ENCODE assay signal across 1 cellular context in the genomic region with DNA sequence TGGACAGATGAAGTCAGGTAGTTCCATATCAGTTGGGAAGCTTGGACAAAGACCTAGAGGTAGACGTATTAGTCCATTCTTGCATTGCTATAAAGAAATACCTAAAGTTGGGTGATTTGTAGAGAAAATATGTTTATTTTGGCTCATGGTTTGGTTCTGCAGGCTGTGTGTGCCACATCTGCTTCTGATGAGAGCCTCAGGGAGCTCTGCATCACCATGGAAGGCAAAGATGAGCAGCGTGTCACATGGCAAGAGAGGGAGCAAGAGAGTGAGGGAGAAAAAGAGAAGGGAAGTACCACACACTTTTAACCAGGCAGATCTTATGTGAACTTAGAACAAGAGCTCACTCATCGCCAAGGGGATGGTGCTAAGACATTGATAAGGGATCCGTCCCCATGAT.
TF ChIP-seq lines count a peak whose summit lies in the region.

No MANE protein-coding gene starts in this region.

TF ChIP-seq in SK-N-SH treated with all-trans-retinoic acid at 6 μM for 48 hours, 23 proteins besides CTCF, POLR2A, EP300 and RAD21 (continued from another document):
- TF ChIP-seq, protein P1, sequence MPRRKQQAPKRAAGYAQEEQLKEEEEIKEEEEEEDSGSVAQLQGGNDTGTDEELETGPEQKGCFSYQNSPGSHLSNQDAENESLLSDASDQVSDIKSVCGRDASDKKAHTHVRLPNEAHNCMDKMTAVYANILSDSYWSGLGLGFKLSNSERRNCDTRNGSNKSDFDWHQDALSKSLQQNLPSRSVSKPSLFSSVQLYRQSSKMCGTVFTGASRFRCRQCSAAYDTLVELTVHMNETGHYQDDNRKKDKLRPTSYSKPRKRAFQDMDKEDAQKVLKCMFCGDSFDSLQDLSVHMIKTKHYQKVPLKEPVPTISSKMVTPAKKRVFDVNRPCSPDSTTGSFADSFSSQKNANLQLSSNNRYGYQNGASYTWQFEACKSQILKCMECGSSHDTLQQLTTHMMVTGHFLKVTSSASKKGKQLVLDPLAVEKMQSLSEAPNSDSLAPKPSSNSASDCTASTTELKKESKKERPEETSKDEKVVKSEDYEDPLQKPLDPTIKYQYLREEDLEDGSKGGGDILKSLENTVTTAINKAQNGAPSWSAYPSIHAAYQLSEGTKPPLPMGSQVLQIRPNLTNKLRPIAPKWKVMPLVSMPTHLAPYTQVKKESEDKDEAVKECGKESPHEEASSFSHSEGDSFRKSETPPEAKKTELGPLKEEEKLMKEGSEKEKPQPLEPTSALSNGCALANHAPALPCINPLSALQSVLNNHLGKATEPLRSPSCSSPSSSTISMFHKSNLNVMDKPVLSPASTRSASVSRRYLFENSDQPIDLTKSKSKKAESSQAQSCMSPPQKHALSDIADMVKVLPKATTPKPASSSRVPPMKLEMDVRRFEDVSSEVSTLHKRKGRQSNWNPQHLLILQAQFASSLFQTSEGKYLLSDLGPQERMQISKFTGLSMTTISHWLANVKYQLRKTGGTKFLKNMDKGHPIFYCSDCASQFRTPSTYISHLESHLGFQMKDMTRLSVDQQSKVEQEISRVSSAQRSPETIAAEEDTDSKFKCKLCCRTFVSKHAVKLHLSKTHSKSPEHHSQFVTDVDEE (CRISPR knock-in tag; IDR thresholded peaks at IDR 0.05): no peak
- TF ChIP-seq PPARA (CRISPR knock-in tag; IDR thresholded peaks at IDR 0.05; ENCODE audit: borderline replicate concordance) (no peak), ZNF8 (CRISPR knock-in tag; IDR thresholded peaks at IDR 0.05) (no peak), TCF4 (CRISPR knock-in tag; IDR thresholded peaks at IDR 0.05; ENCODE audit: borderline replicate concordance) (0 out of 2 replicates have a peak, but pooled peaks have one; percentile 43), OSR1 (CRISPR knock-in tag; IDR thresholded peaks at IDR 0.05) (no peak)
- TF ChIP-seq, protein P2, sequence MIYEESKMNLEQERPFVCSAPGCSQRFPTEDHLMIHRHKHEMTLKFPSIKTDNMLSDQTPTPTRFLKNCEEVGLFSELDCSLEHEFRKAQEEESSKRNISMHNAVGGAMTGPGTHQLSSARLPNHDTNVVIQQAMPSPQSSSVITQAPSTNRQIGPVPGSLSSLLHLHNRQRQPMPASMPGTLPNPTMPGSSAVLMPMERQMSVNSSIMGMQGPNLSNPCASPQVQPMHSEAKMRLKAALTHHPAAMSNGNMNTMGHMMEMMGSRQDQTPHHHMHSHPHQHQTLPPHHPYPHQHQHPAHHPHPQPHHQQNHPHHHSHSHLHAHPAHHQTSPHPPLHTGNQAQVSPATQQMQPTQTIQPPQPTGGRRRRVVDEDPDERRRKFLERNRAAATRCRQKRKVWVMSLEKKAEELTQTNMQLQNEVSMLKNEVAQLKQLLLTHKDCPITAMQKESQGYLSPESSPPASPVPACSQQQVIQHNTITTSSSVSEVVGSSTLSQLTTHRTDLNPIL (CRISPR knock-in tag; IDR thresholded peaks at IDR 0.05; ENCODE audit: low read depth): no peak
